ENCODE assay signal across 14 cellular contexts in genomic region chr3:185815391-185816282, GRCh38. TPM values are rescaled to one million over a fixed set of nuclear protein-coding genes. Genes with fewer than 3 reads are reported as not detected.
DNase-seq lines count a peak whose midpoint lies in the region; ATAC-seq and TF ChIP-seq lines count a peak whose summit lies in the region.
"Had no signal": no experiment of that assay in that cellular context is flagged by ENCODE, and none has a peak within 500 bp of the region (broad histone marks: within the 10 kb centered on the region; RNA-seq: fewer than 3 reads in every experiment).

No MANE protein-coding gene starts in this region.

- H3K4me1 ChIP-seq in GM23248 (ENCODE audit: insufficient read depth) (peaks cover 83% of the 10 kb centered on the region), endodermal cell (ENCODE audit: control insufficient read depth, insufficient read depth, low read length) (peaks cover 15% of the 10 kb centered on the region)

- no peak for ATAC-seq in GM21381 (IDR thresholded peaks at IDR 0.05; ENCODE audit: unreplicated experiment)
- no peak for ATAC-seq in HG03039 (IDR thresholded peaks at IDR 0.05; ENCODE audit: unreplicated experiment)
- ATAC-seq: CD8-positive, alpha-beta T cell had no signal

- H3K9me3 ChIP-seq in GM23248 (ENCODE audit: low read depth): no peaks in the 10 kb centered on the region
- no peaks in the 10 kb centered on the region for H3K9me3 ChIP-seq in endodermal cell (ENCODE audit: control insufficient read depth, low read length)

- peak overlapping the region; percentile 54 for H3K27ac Mint-ChIP-seq in endodermal cell
- H3K27ac Mint-ChIP-seq: activated CD4-positive, alpha-beta T cell treated with anti-CD3 and anti-CD28 coated beads, Interleukin-2, amount 10 ng/mL, durations not matched to agents 24 days and 14 days; activated naive CD8-positive, alpha-beta T cell treated with anti-CD3 and anti-CD28 coated beads, Interleukin-2, amount 10 ng/mL, durations not matched to agents 7 days and 5 days; CD8-positive, alpha-beta T cell had no signal

- WGBS in GM23248 (ENCODE audit: low coverage in 1 of 2, low lambda C conversion rate in 2 of 2, missing lambda C conversion rate in 2 of 2), 2 experiments: 91 to 96% methylated on average over 11 of the region's 11 CpGs
- 43 to 63% methylated on average over 3 to 9 of the region's 11 CpGs for WGBS in endodermal cell (ENCODE audit: insufficient coverage in 1 of 2, insufficient read length in 1 of 2), 2 experiments

- no peaks in the 10 kb centered on the region for H3K9me3 Mint-ChIP-seq in endodermal cell
- H3K9me3 Mint-ChIP-seq: activated CD4-positive, alpha-beta T cell treated with anti-CD3 and anti-CD28 coated beads, Interleukin-2, amount 10 ng/mL, durations not matched to agents 24 days and 14 days; activated naive CD8-positive, alpha-beta T cell treated with anti-CD3 and anti-CD28 coated beads, Interleukin-2, amount 10 ng/mL, durations not matched to agents 7 days and 5 days; CD8-positive, alpha-beta T cell had no signal

- TF ChIP-seq CTCF in endodermal cell (conservative IDR thresholded peaks at IDR 0.05): no peak

- no peaks in the 10 kb centered on the region for H3K27me3 ChIP-seq in GM23248 (replicated peaks; ENCODE audit: insufficient read depth)
- no peaks in the 10 kb centered on the region for H3K27me3 ChIP-seq in endodermal cell (ENCODE audit: control insufficient read depth, insufficient read depth, low read length, poor library complexity, severe bottlenecking)

- no peak overlapping the region for H3K4me3 ChIP-seq in GM23248
- peak overlapping the region; percentile 50 for H3K4me3 ChIP-seq in endodermal cell (ENCODE audit: low read length)

- peak overlapping the region; percentile 1 for H3K4me3 Mint-ChIP-seq in endodermal cell
- H3K4me3 Mint-ChIP-seq: activated CD4-positive, alpha-beta T cell treated with anti-CD3 and anti-CD28 coated beads, Interleukin-2, amount 10 ng/mL, durations not matched to agents 24 days and 14 days; activated naive CD8-positive, alpha-beta T cell treated with anti-CD3 and anti-CD28 coated beads, Interleukin-2, amount 10 ng/mL, durations not matched to agents 7 days and 5 days; CD8-positive, alpha-beta T cell had no signal

- peak overlapping the region; percentile 19 for H3K4me2 ChIP-seq in GM23248 (ENCODE audit: unreplicated experiment)

- H3F3A ChIP-seq in GM23248 (ENCODE audit: insufficient read depth): peaks cover 38% of the 10 kb centered on the region

- in situ Hi-C loops in GM23248 (cut with MboI): no loop called here

- peaks cover 62% of the 10 kb centered on the region for H3K4me1 Mint-ChIP-seq in endodermal cell
- H3K4me1 Mint-ChIP-seq: activated CD4-positive, alpha-beta T cell treated with anti-CD3 and anti-CD28 coated beads, Interleukin-2, amount 10 ng/mL, durations not matched to agents 24 days and 14 days had no signal

- peaks cover 14% of the 10 kb centered on the region; the same call in 1 of the 2 replicates for H4K20me1 ChIP-seq in GM23248 (ENCODE audit: insufficient read depth)

- H3K9ac ChIP-seq in GM23248: no peak overlapping the region
- H3K9ac ChIP-seq in endodermal cell (ENCODE audit: extremely low read depth, low read length, poor library complexity, severe bottlenecking): no peak overlapping the region

- H3K27ac ChIP-seq in GM23248 (no peak overlapping the region), endodermal cell (ENCODE audit: low read depth, low read length) (no peak overlapping the region)
- H3K27ac ChIP-seq: RWPE1 had no signal

- no peaks in the 10 kb centered on the region for H3K36me3 Mint-ChIP-seq in endodermal cell (ENCODE audit: low read depth)
- H3K36me3 Mint-ChIP-seq: activated naive CD8-positive, alpha-beta T cell treated with anti-CD3 and anti-CD28 coated beads, Interleukin-2, amount 10 ng/mL, durations not matched to agents 7 days and 5 days; CD8-positive, alpha-beta T cell had no signal

- H3K36me3 ChIP-seq in GM23248 (ENCODE audit: low read depth): no peaks in the 10 kb centered on the region
- peaks cover 11% of the 10 kb centered on the region for H3K36me3 ChIP-seq in endodermal cell (ENCODE audit: control insufficient read depth, insufficient read depth, low read length)

- H3K9me2 ChIP-seq in GM23248 (ENCODE audit: insufficient read depth): no peaks in the 10 kb centered on the region

- no peak overlapping the region for H2AFZ ChIP-seq in GM23248

- H3K79me2 ChIP-seq in GM23248 (ENCODE audit: insufficient read depth): peaks cover 100% of the 10 kb centered on the region

- DNase-seq in GM23248 (no peak), MV-4-11 (lab: John Stamatoyannopoulos, UW) (peak; percentile 72), endodermal cell (no peak), myocyte (ENCODE audit: low read depth) (peak; percentile 34), SHP77 treated with DMSO at 0.1 percent for 48 hours (lab: John Stamatoyannopoulos, UW) (no peak)
- no peak for DNase-seq in activated CD8-positive, alpha-beta memory T cell treated with anti-CD3 and anti-CD28 coated beads for 24 hours
- DNase-seq: activated CD4-positive, alpha-beta T cell treated with anti-CD3 and anti-CD28 coated beads, Interleukin-2, amount 10 ng/mL, durations not matched to agents 24 days and 14 days; activated naive CD8-positive, alpha-beta T cell treated with anti-CD3 and anti-CD28 coated beads, Interleukin-2, amount 10 ng/mL, durations not matched to agents 7 days and 5 days; CD8-positive, alpha-beta T cell; NCI-H1694; retina had no signal

- H3K27me3 Mint-ChIP-seq in endodermal cell (ENCODE audit: insufficient read depth): no peaks in the 10 kb centered on the region

RNA-seq across cellular contexts. Expression of gene IGF2BP2, which starts 9.2 kb away (rescaled TPM):
- total RNA-seq in GM23248 (2014; rRNA removed; shearing (Covaris generic)): 60.6 and 86.0 TPM in 2 replicates
- 62.5 and 64.2 TPM in 2 replicates for polyA plus RNA-seq in GM23248 (2016; fragmentation: Nextera tagmentation; extraction: Ambion mirVana)
- total RNA-seq in endodermal cell (100 to 1,000 TPM; 143 to 162 TPM), myocyte (48.5 and 56.2 TPM in 2 replicates)
- polyA plus RNA-seq in endodermal cell (2013, experiment 1 of 2): 156 TPM
- 148 TPM for polyA plus RNA-seq in endodermal cell (2013, experiment 2 of 2)
- 31.4 TPM for polyA plus RNA-seq in myocyte (2012)
- total RNA-seq: CD8-positive, alpha-beta T cell had no signal

Comparison
In these comparisons a context has a peak if more than half of its experiments do, and no peak if none do; other contexts are left out.
1. DNase-seq: peak in MV-4-11 (single experiment) and myocyte (single experiment); none in GM23248 (single experiment), endodermal cell (single experiment), SHP77 treated with DMSO at 0.1 percent for 48 hours (single experiment) and activated CD8-positive, alpha-beta memory T cell treated with anti-CD3 and anti-CD28 coated beads for 24 hours (single experiment).